Comparison of ENCODE assay signal across 1 cellular context in genomic region chr5:160516696-160517530, GRCh38.
TF ChIP-seq lines count a peak whose summit lies in the region.

No MANE protein-coding gene starts in this region.

TF ChIP-seq in GM23338, 12 proteins besides CTCF, POLR2A, EP300 and RAD21 (continued from another document):
- no peak for TF ChIP-seq ZNF462 (CRISPR knock-in tag; IDR thresholded peaks at IDR 0.05)
- TF ChIP-seq ZNF331 (CRISPR knock-in tag; IDR thresholded peaks at IDR 0.05; ENCODE audit: low read depth): no peak
- TF ChIP-seq ZNF114 (CRISPR knock-in tag; IDR thresholded peaks at IDR 0.05): no peak
- TF ChIP-seq STAT1 (IDR thresholded peaks at IDR 0.05; ENCODE audit: unreplicated experiment): no peak
- no peak for TF ChIP-seq JUNB (IDR thresholded peaks at IDR 0.05; ENCODE audit: unreplicated experiment)
- no peak for TF ChIP-seq REST (IDR thresholded peaks at IDR 0.05; ENCODE audit: unreplicated experiment)
- TF ChIP-seq EZH2phosphoT487 (IDR thresholded peaks at IDR 0.05; ENCODE audit: unreplicated experiment): no peak
- TF ChIP-seq NANOG (IDR thresholded peaks at IDR 0.05; ENCODE audit: borderline replicate concordance): no peak
